In the genomic region with DNA sequence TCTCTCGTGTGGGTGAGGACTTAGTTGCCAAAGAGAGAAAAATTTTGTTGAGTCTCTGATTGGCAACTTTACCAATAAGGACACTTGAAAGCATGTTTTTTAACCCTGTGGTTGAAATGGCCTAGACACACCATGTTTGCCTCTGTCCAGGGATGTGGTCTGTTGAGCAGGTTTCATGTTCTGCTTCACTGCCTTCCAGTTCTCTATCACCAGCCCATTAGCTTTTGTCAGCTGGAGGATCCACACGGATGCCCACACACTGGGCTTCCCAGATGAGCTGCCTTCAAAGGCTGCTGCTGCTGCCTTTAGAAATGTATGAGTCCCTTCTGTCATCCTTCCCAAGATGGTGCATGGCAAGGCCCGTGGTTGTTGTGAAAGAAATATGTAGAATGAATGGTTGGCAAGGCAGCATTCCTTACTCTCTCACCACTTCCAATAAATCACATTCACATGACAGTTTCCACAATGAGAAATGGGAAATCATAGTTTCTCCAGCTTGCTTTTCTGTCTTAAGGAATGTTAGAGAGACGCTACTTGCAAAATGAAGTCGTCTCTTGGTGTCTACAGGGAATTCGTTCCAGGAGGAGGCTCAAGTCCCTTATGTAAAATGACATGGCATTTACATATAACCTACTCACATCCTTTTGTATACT, we compare ENCODE assay signal across 20 cellular contexts.
"Had no signal": no experiment of that assay in that cellular context is flagged by ENCODE, and none has a peak within 500 bp of the region (broad histone marks: within the 10 kb centered on the region; RNA-seq: fewer than 3 reads in every experiment).

No MANE protein-coding gene starts in this region.

- H3K27ac ChIP-seq: breast epithelium, foreskin keratinocyte, psoas muscle, sigmoid colon, suprapubic skin, upper lobe of left lung had no signal

- H3K36me3 ChIP-seq: breast epithelium, sigmoid colon, suprapubic skin, upper lobe of left lung had no signal

- ATAC-seq: foreskin keratinocyte, left lobe of liver, mucosa of descending colon, natural killer cell, psoas muscle had no signal

- H3K27me3 ChIP-seq: breast epithelium, upper lobe of left lung had no signal

- H3K4me1 Mint-ChIP-seq: activated CD4-positive, alpha-beta T cell treated with anti-CD3 and anti-CD28 coated beads, Interleukin-2, amount 10 ng/mL, durations not matched to agents 7 days and 5 days; natural killer cell had no signal

- H3K9me3 ChIP-seq: mucosa of descending colon, psoas muscle, sigmoid colon, suprapubic skin, upper lobe of left lung had no signal

- H3K27ac Mint-ChIP-seq: activated CD4-positive, alpha-beta T cell treated with anti-CD3 and anti-CD28 coated beads, Interleukin-2, amount 10 ng/mL, durations not matched to agents 7 days and 5 days; activated naive CD8-positive, alpha-beta T cell; activated T-cell treated with anti-CD3 and anti-CD28 coated beads, Interleukin-2, amount 50 U/mL, for 24 hours; natural killer cell had no signal

- H3K4me3 ChIP-seq: breast epithelium, mucosa of descending colon, psoas muscle, sigmoid colon, suprapubic skin, upper lobe of left lung had no signal

- H3K9me3 Mint-ChIP-seq: activated CD4-positive, alpha-beta T cell treated with anti-CD3 and anti-CD28 coated beads, Interleukin-2, amount 10 ng/mL, durations not matched to agents 7 days and 5 days had no signal

- H3K36me3 Mint-ChIP-seq: natural killer cell had no signal

- H3K4me1 ChIP-seq: breast epithelium, foreskin keratinocyte, psoas muscle, sigmoid colon, suprapubic skin, upper lobe of left lung had no signal

- DNase-seq: activated CD4-positive, alpha-beta T cell treated with anti-CD3 and anti-CD28 coated beads, Interleukin-2, amount 10 ng/mL, durations not matched to agents 7 days and 5 days; activated CD4-positive, CD25-positive, alpha-beta regulatory T cell; activated effector memory CD4-positive, alpha-beta T cell treated with Interleukin-2 at 50 U/mL for 16 hours; activated T-cell treated with anti-CD3 and anti-CD28 coated beads, Interleukin-2, amount 50 U/mL, for 24 hours; amygdala; foreskin keratinocyte; head of caudate nucleus; mucosa of descending colon; natural killer cell; psoas muscle; sigmoid colon; stimulated activated CD4-positive, alpha-beta T cell treated with anti-CD3 and anti-CD28 coated beads, Interleukin-12 subunit alpha, Interleukin-12 subunit beta, amount 100 ng/mL, for 4 hours; stimulated activated naive CD4-positive, alpha-beta T cell treated with Interleukin-2 at 50 U/mL for 16 hours; T-helper 2 cell; upper lobe of left lung had no signal

- H3K4me3 Mint-ChIP-seq: activated CD4-positive, alpha-beta T cell treated with anti-CD3 and anti-CD28 coated beads, Interleukin-2, amount 10 ng/mL, durations not matched to agents 7 days and 5 days; activated naive CD8-positive, alpha-beta T cell; activated T-cell treated with anti-CD3 and anti-CD28 coated beads, Interleukin-2, amount 50 U/mL, for 24 hours; natural killer cell had no signal

- FAIRE-seq: TTC549 had no signal
